4 cellular contexts compared by ENCODE assay signal in genomic region chr16:84957792-84958191, GRCh38.
A peak's percentile ranks its signal among the peaks of the same experiment; 100 is the strongest.
TF ChIP-seq lines count a peak whose summit lies in the region.

No MANE protein-coding gene starts in this region.

TF ChIP-seq in SK-N-SH, 30 proteins besides CTCF, POLR2A, EP300 and RAD21:
- TF ChIP-seq SIN3A (IDR thresholded peaks at IDR 0.05; ENCODE audit: borderline replicate concordance, low read depth, low read length), result no peak
- 0 out of 2 replicates have a peak, but pooled peaks have one; percentile 36 for TF ChIP-seq USF1 (IDR thresholded peaks at IDR 0.05; ENCODE audit: borderline replicate concordance, low read depth)
TF ChIP-seq in SK-N-SH: peak in this region for 1.

TF ChIP-seq in SK-N-SH treated with all-trans-retinoic acid at 6 μM for 48 hours, 23 proteins besides CTCF, POLR2A, EP300 and RAD21:
- TF ChIP-seq CSRNP3 (CRISPR knock-in tag; IDR thresholded peaks at IDR 0.05) (no peak), RARB (CRISPR knock-in tag; IDR thresholded peaks at IDR 0.05) (no peak), GLIS3 (CRISPR knock-in tag; IDR thresholded peaks at IDR 0.05) (no peak), CREB5 (CRISPR knock-in tag; IDR thresholded peaks at IDR 0.05; ENCODE audit: low read depth) (no peak), BACH2 (CRISPR knock-in tag; IDR thresholded peaks at IDR 0.05; ENCODE audit: borderline replicate concordance) (no peak)

TF ChIP-seq in IMR-90, 13 proteins besides CTCF, POLR2A, EP300 and RAD21:
- no peak for TF ChIP-seq RFX5 (IDR thresholded peaks at IDR 0.05; ENCODE audit: low read depth, low read length)
- TF ChIP-seq USF2 (IDR thresholded peaks at IDR 0.05; ENCODE audit: low read depth, low read length), result peak; percentile 57
- no peak for TF ChIP-seq RCOR1 (IDR thresholded peaks at IDR 0.05; ENCODE audit: insufficient replicate concordance, low read length)
TF ChIP-seq in IMR-90: peak in this region for 1.

TF ChIP-seq in K562, 482 proteins besides CTCF, POLR2A, EP300 and RAD21 (continues in another document):
- TF ChIP-seq SAFB2 (IDR thresholded peaks at IDR 0.05; ENCODE audit: borderline replicate concordance, low read depth, low read length, severe bottlenecking) (no peak), SNRNP70 (optimal IDR thresholded peaks at IDR 0.05; ENCODE audit: low read depth, low read length) (no peak), ZNF583 (CRISPR knock-in tag; IDR thresholded peaks at IDR 0.05) (no peak), CUX1 (CRISPR knock-in tag; IDR thresholded peaks at IDR 0.05) (no peak), POLR2H (tag; IDR thresholded peaks at IDR 0.05; ENCODE audit: low read depth) (no peak), ZNF274 (IDR thresholded peaks at IDR 0.05; ENCODE audit: borderline replicate concordance, low read depth, low read length) (no peak), ERF (CRISPR knock-in tag; IDR thresholded peaks at IDR 0.05) (no peak), HBP1 (CRISPR knock-in tag; IDR thresholded peaks at IDR 0.05) (no peak), ZNF589 (CRISPR knock-in tag; IDR thresholded peaks at IDR 0.05; ENCODE audit: low read depth) (no peak), ZBTB1 (CRISPR knock-in tag; IDR thresholded peaks at IDR 0.05; ENCODE audit: borderline replicate concordance, low read depth) (no peak), ZBTB40 (IDR thresholded peaks at IDR 0.05) (no peak), ZBTB40 (CRISPR knock-in tag; IDR thresholded peaks at IDR 0.05) (0 out of 2 replicates have a peak, but pooled peaks have one; percentile 35), THRA (IDR thresholded peaks at IDR 0.05) (no peak), FOXA1 (IDR thresholded peaks at IDR 0.05; ENCODE audit: borderline replicate concordance) (no peak), EWSR1 (IDR thresholded peaks at IDR 0.05; ENCODE audit: borderline replicate concordance, low read depth, partially characterized antibody) (no peak), ATF2 (CRISPR knock-in tag; IDR thresholded peaks at IDR 0.05) (no peak), ESRRB (CRISPR knock-in tag; IDR thresholded peaks at IDR 0.05; ENCODE audit: borderline replicate concordance) (no peak), ZNF79 (CRISPR knock-in tag; IDR thresholded peaks at IDR 0.05; ENCODE audit: low read depth) (no peak), GMEB1 (CRISPR knock-in tag; IDR thresholded peaks at IDR 0.05) (no peak), NFE2 (IDR thresholded peaks at IDR 0.05; ENCODE audit: low read depth) (no peak), TCF3 (CRISPR knock-in tag; IDR thresholded peaks at IDR 0.05) (no peak), BDP1 (IDR thresholded peaks at IDR 0.05; ENCODE audit: insufficient read depth, insufficient read length) (no peak), CGGBP1 (CRISPR knock-in tag; IDR thresholded peaks at IDR 0.05) (no peak), PKNOX1 (IDR thresholded peaks at IDR 0.05) (peak; percentile 68)
